ENCODE assay signal across 16 cellular contexts in genomic region chr6:163955131-163955530, GRCh38.
DNase-seq lines count a peak whose midpoint lies in the region; ATAC-seq and TF ChIP-seq lines count a peak whose summit lies in the region.
"Had no signal": no experiment of that assay in that cellular context is flagged by ENCODE, and none has a peak within 500 bp of the region (broad histone marks: within the 10 kb centered on the region; RNA-seq: fewer than 3 reads in every experiment).

No MANE protein-coding gene starts in this region.

- H3K4me3 Mint-ChIP-seq in glutamatergic neuron (ENCODE audit: unreplicated experiment) = no peak overlapping the region
- H3K4me3 Mint-ChIP-seq: naive thymus-derived CD8-positive, alpha-beta T cell had no signal

- TF ChIP-seq POLR2A in gastroesophageal sphincter (IDR thresholded peaks at IDR 0.05) = no peak

- H3K27ac Mint-ChIP-seq in glutamatergic neuron (ENCODE audit: unreplicated experiment) = no peak overlapping the region
- H3K27ac Mint-ChIP-seq: naive thymus-derived CD8-positive, alpha-beta T cell had no signal

- no peaks in the 10 kb centered on the region for H3K36me3 ChIP-seq in left ventricle myocardium inferior
- no peaks in the 10 kb centered on the region for H3K36me3 ChIP-seq in gastroesophageal sphincter
- H3K36me3 ChIP-seq: HAP-1 had no signal

- peaks cover 5% of the 10 kb centered on the region for H3K9me3 Mint-ChIP-seq in glutamatergic neuron (ENCODE audit: unreplicated experiment)
- H3K9me3 Mint-ChIP-seq: naive thymus-derived CD8-positive, alpha-beta T cell had no signal

- DNase-seq in left ventricle myocardium superior (no peak), left ventricle myocardium inferior (no peak), astrocyte of the spinal cord (ENCODE audit: low read depth, low spot score) (peak; percentile 75), islet precursor cell (peak; percentile 89), glutamatergic neuron (no peak), ureter (ENCODE audit: low spot score) (no peak)
- DNase-seq: activated naive CD4-positive, alpha-beta T cell; naive thymus-derived CD8-positive, alpha-beta T cell; PC-9; right cardiac atrium had no signal

- no peaks in the 10 kb centered on the region for H3K27me3 ChIP-seq in left ventricle myocardium inferior (ENCODE audit: low read depth)
- H3K27me3 ChIP-seq in gastroesophageal sphincter = no peaks in the 10 kb centered on the region
- H3K27me3 ChIP-seq: hepatocyte had no signal

- WGBS in gastroesophageal sphincter (ENCODE audit: low coverage in 1 of 2), 2 donors = 71 to 98% methylated on average over 4 to 5 of the region's 5 CpGs

- intact Hi-C loops in left ventricle myocardium superior (cut with micrococcal nuclease) (loop anchor here (5.0 to 10.0 kb wide), 2 partner anchors 390 to 533 kb away; no protein-coding TSS in a partner anchor), left ventricle myocardium inferior (cut with micrococcal nuclease) (loop anchor here (5.0 to 10.0 kb wide), 3 partner anchors 243 to 530 kb away; no protein-coding TSS in a partner anchor)

- H3K27ac ChIP-seq in left ventricle myocardium inferior (replicated peaks) = no peak overlapping the region
- H3K27ac ChIP-seq in gastroesophageal sphincter = no peak overlapping the region
- H3K27ac ChIP-seq: A549, hepatocyte, PC-9 had no signal

- H3K4me1 Mint-ChIP-seq in glutamatergic neuron (ENCODE audit: low read depth, unreplicated experiment) = peaks cover 36% of the 10 kb centered on the region

- no peak for TF ChIP-seq EP300 in gastroesophageal sphincter (IDR thresholded peaks at IDR 0.05)

- peaks cover 3% of the 10 kb centered on the region for H3K36me3 Mint-ChIP-seq in glutamatergic neuron (ENCODE audit: unreplicated experiment)
- H3K36me3 Mint-ChIP-seq: naive thymus-derived CD8-positive, alpha-beta T cell had no signal

- in situ Hi-C loops in astrocyte of the spinal cord (cut with HindIII; ENCODE audit: low sequenced_read_pairs) = no loop called here

- ATAC-seq in left ventricle myocardium superior (peak; percentile 7), gastroesophageal sphincter (no peak), GM21576 (IDR thresholded peaks at IDR 0.05; ENCODE audit: unreplicated experiment) (no peak)
- ATAC-seq: A549; K562; naive thymus-derived CD8-positive, alpha-beta T cell; right cardiac atrium had no signal

- H3K4me3 ChIP-seq in left ventricle myocardium inferior = no peak overlapping the region
- H3K4me3 ChIP-seq in astrocyte of the spinal cord (ENCODE audit: low read depth, low read length) = no peak overlapping the region
- H3K4me3 ChIP-seq in gastroesophageal sphincter = no peak overlapping the region
- H3K4me3 ChIP-seq: A549, HAP-1, hepatocyte, K562, PC-9 had no signal

- TF ChIP-seq CTCF in left ventricle myocardium inferior (IDR thresholded peaks at IDR 0.05; ENCODE audit: borderline replicate concordance) (no peak), astrocyte of the spinal cord (IDR thresholded peaks at IDR 0.05; ENCODE audit: low read depth, low read length) (no peak), gastroesophageal sphincter (IDR thresholded peaks at IDR 0.05) (no peak), glutamatergic neuron (IDR thresholded peaks at IDR 0.05; ENCODE audit: partially characterized antibody, unreplicated experiment) (no peak)

- no peaks in the 10 kb centered on the region for H3K27me3 Mint-ChIP-seq in glutamatergic neuron (ENCODE audit: unreplicated experiment)

- H3K9me3 ChIP-seq in left ventricle myocardium inferior (replicated peaks) (no peaks in the 10 kb centered on the region), gastroesophageal sphincter (no peaks in the 10 kb centered on the region)
- H3K9me3 ChIP-seq: A549, HAP-1 had no signal

- H3K4me1 ChIP-seq in left ventricle myocardium inferior = peaks cover 53% of the 10 kb centered on the region
- H3K4me1 ChIP-seq in gastroesophageal sphincter = peaks cover 0 to 14% (median 0%) of the 10 kb centered on the region in 3 donors
- H3K4me1 ChIP-seq: A549 had no signal

Comparison
In these comparisons a context has a peak if more than half of its experiments do, and no peak if none do; other contexts are left out.
1. DNase-seq: peak in astrocyte of the spinal cord (single experiment) and islet precursor cell (single experiment); none in left ventricle myocardium superior (single experiment), left ventricle myocardium inferior (single experiment), glutamatergic neuron (single experiment) and ureter (single experiment).